Comparison of ENCODE assay signal across 25 cellular contexts in genomic region chr21:16322423-16322822, GRCh38.
"Had no signal": no experiment of that assay in that cellular context is flagged by ENCODE, and none has a peak within 500 bp of the region (broad histone marks: within the 10 kb centered on the region; RNA-seq: fewer than 3 reads in every experiment).

No MANE protein-coding gene starts in this region.

- H3K27me3 ChIP-seq: brain microvascular endothelial cell, colonic mucosa, esophagus muscularis mucosa, hepatocyte, testis, upper lobe of left lung had no signal

- H3K4me3 ChIP-seq: colonic mucosa, esophagus muscularis mucosa, hepatocyte, mucosa of descending colon, testis, upper lobe of left lung had no signal

- H3K27me3 Mint-ChIP-seq: T-helper 17 cell had no signal

- H3K9me3 ChIP-seq: colonic mucosa, esophagus muscularis mucosa, mucosa of descending colon, testis, upper lobe of left lung had no signal

- ATAC-seq: activated naive CD8-positive, alpha-beta T cell treated with anti-CD3 and anti-CD28 coated beads, Interleukin-2, amount 50 U/mL, for 24 hours; activated T-cell treated with anti-CD3 and anti-CD28 coated beads, Interleukin-2, amount 50 U/mL, for 72 hours; mucosa of descending colon; T-helper 17 cell had no signal

- H3K4me3 Mint-ChIP-seq: activated CD4-positive, alpha-beta memory T cell treated with anti-CD3 and anti-CD28 coated beads for 36 hours; activated naive CD8-positive, alpha-beta T cell treated with anti-CD3 and anti-CD28 coated beads, Interleukin-2, amount 50 U/mL, for 24 hours; activated T-cell treated with anti-CD3 and anti-CD28 coated beads, Interleukin-2, amount 50 U/mL, for 72 hours; immature natural killer cell; memory B cell; T-helper 17 cell had no signal

- H3K9me3 Mint-ChIP-seq: activated CD4-positive, alpha-beta memory T cell treated with anti-CD3 and anti-CD28 coated beads for 36 hours; activated naive CD8-positive, alpha-beta T cell treated with anti-CD3 and anti-CD28 coated beads, Interleukin-2, amount 50 U/mL, for 24 hours; activated T-cell treated with anti-CD3 and anti-CD28 coated beads, Interleukin-2, amount 50 U/mL, for 72 hours; memory B cell had no signal

- H3K27ac Mint-ChIP-seq: activated CD4-positive, alpha-beta memory T cell treated with anti-CD3 and anti-CD28 coated beads for 36 hours; activated naive CD8-positive, alpha-beta T cell treated with anti-CD3 and anti-CD28 coated beads, Interleukin-2, amount 50 U/mL, for 24 hours; activated T-cell treated with anti-CD3 and anti-CD28 coated beads, Interleukin-2, amount 50 U/mL, for 72 hours; immature natural killer cell; memory B cell; T-helper 17 cell had no signal

- H3K36me3 Mint-ChIP-seq: activated CD4-positive, alpha-beta memory T cell treated with anti-CD3 and anti-CD28 coated beads for 36 hours; immature natural killer cell; memory B cell had no signal

- DNase-seq: activated CD4-positive, alpha-beta memory T cell treated with anti-CD3 and anti-CD28 coated beads for 36 hours; activated CD4-positive, alpha-beta T cell treated with anti-CD3 and anti-CD28 coated beads for 4 hours; activated CD4-positive, CD25-positive, alpha-beta regulatory T cell; activated effector memory CD4-positive, alpha-beta T cell treated with Interleukin-2 at 50 U/mL for 16 hours; activated naive CD4-positive, alpha-beta T cell treated with anti-CD3 and anti-CD28 coated beads, Interleukin-2, amount 50 U/mL, for 16 hours; activated naive CD8-positive, alpha-beta T cell treated with anti-CD3 and anti-CD28 coated beads, Interleukin-2, amount 50 U/mL, for 24 hours; activated T-cell treated with anti-CD3 and anti-CD28 coated beads, Interleukin-2, amount 50 U/mL, for 72 hours; anterior cingulate cortex; brain microvascular endothelial cell; central memory CD4-positive, alpha-beta T cell; colonic mucosa; glutamatergic neuron; immature natural killer cell; kidney glomerular epithelial cell; mucosa of descending colon; nucleus accumbens; stimulated activated CD4-positive, alpha-beta T cell treated with anti-CD3 and anti-CD28 coated beads, Interleukin-4, amount 100 ng/mL, for 1 hour; stimulated activated naive CD4-positive, alpha-beta T cell; SW 1271; T-helper 17 cell; testis; upper lobe of left lung had no signal

- H3K4me1 Mint-ChIP-seq: activated naive CD8-positive, alpha-beta T cell treated with anti-CD3 and anti-CD28 coated beads, Interleukin-2, amount 50 U/mL, for 24 hours; immature natural killer cell; memory B cell; T-helper 17 cell had no signal

- H3K27ac ChIP-seq: brain microvascular endothelial cell, colonic mucosa, esophagus muscularis mucosa, hepatocyte, upper lobe of left lung had no signal

- H3K4me1 ChIP-seq: colonic mucosa, testis, upper lobe of left lung had no signal

- H3K36me3 ChIP-seq: brain microvascular endothelial cell, colonic mucosa, esophagus muscularis mucosa, upper lobe of left lung had no signal
